Comparison of ENCODE assay signal across 1 cellular context in genomic region chrX:124223524-124223923, GRCh38.
TF ChIP-seq lines count a peak whose summit lies in the region.

No MANE protein-coding gene starts in this region.

TF ChIP-seq in GM23338, 12 proteins besides CTCF, POLR2A, EP300 and RAD21 (continued from another document):
- TF ChIP-seq ZNF462 (CRISPR knock-in tag; IDR thresholded peaks at IDR 0.05) (no peak), REST (IDR thresholded peaks at IDR 0.05; ENCODE audit: unreplicated experiment) (no peak), JUNB (IDR thresholded peaks at IDR 0.05; ENCODE audit: unreplicated experiment) (no peak), STAT1 (IDR thresholded peaks at IDR 0.05; ENCODE audit: unreplicated experiment) (no peak), CREB1 (CRISPR knock-in tag; IDR thresholded peaks at IDR 0.05; ENCODE audit: low read depth) (no peak), ZNF114 (CRISPR knock-in tag; IDR thresholded peaks at IDR 0.05) (no peak)
TF ChIP-seq in GM23338: peak in this region for 0.
